ENCODE assay signal across 18 cellular contexts in genomic region chr13:33108620-33109019, GRCh38.
DNase-seq lines count a peak whose midpoint lies in the region; ATAC-seq and TF ChIP-seq lines count a peak whose summit lies in the region.
"Had no signal": no experiment of that assay in that cellular context is flagged by ENCODE, and none has a peak within 500 bp of the region (broad histone marks: within the 10 kb centered on the region; RNA-seq: fewer than 3 reads in every experiment).

No MANE protein-coding gene starts in this region.

- POLR2A ChIA-PET in SK-N-SH (lab: Yijun Ruan, JAX): no interaction called here
- POLR2A ChIA-PET in MCF 10A (lab: Yijun Ruan, JAX): interaction anchor here (1.8 kb wide), 1 partner anchor 10 kb away, joined by 5 read pairs; no protein-coding TSS in a partner anchor

- H3K4me1 ChIP-seq in SK-N-SH (ENCODE audit: control insufficient read depth in 1 of 2, insufficient read depth in 2 of 2, low read depth in 1 of 2, low read length in 1 of 2) (peaks cover 9 to 14% of the 10 kb centered on the region in 2 experiments), sigmoid colon (peaks cover 0 to 84% (median 79%) of the 10 kb centered on the region in 4 donors)

- no peaks in the 10 kb centered on the region for H4K20me1 ChIP-seq in SK-N-SH (ENCODE audit: insufficient read depth)

- no peak overlapping the region for H2AFZ ChIP-seq in SK-N-SH (ENCODE audit: low read depth)
- H2AFZ ChIP-seq: parathyroid adenoma had no signal

- DNase-seq in EL: peak; percentile 75
- DNase-seq in SK-N-SH: no peak
- DNase-seq in fibroblast of mammary gland (ENCODE audit: low read depth): peak; percentile 42
- DNase-seq in sigmoid colon: no peak
- DNase-seq in activated gamma-delta T cell (lab: John Stamatoyannopoulos, UW): no peak
- DNase-seq in MCF 10A (ENCODE audit: unreplicated experiment): no peak
- no peak for DNase-seq in epidermal melanocyte (ENCODE audit: insufficient read length, low spot score)
- DNase-seq: activated CD4-positive, alpha-beta T cell treated with anti-CD3 and anti-CD28 coated beads, Interleukin-2, amount 10 ng/mL, durations not matched to agents 7 days and 5 days; activated T-cell treated with anti-CD3 and anti-CD28 coated beads for 4 hours; caudate nucleus; hypothalamus; KG1; stimulated activated CD4-positive, alpha-beta T cell treated with anti-CD3 and anti-CD28 coated beads, Interleukin-12 subunit alpha, Interleukin-12 subunit beta, amount 100 ng/mL, for 4 hours; T-helper 9 cell had no signal

- TF ChIP-seq EP300 in SK-N-SH (IDR thresholded peaks at IDR 0.05; ENCODE audit: borderline replicate concordance in 1 of 2, low read depth in 1 of 2, low read length in 1 of 2) (no peak), sigmoid colon (IDR thresholded peaks at IDR 0.05) (no peak)

- BruUV-seq in MCF 10A (replicated peaks; lab: Mats Ljungman, UMichigan): no TSS peak

- ATAC-seq in HG03159 (IDR thresholded peaks at IDR 0.05; ENCODE audit: unreplicated experiment): no peak
- ATAC-seq: activated naive CD4-positive, alpha-beta T cell treated with anti-CD3 and anti-CD28 coated beads, Interleukin-2, amount 50 U/mL, for 72 hours had no signal

- WGBS in SK-N-SH (ENCODE audit: low lambda C conversion rate): 97% methylated on average over 5 of the region's 5 CpGs
- WGBS in sigmoid colon, 2 donors: 93 to 95% methylated on average over 5 of the region's 5 CpGs

- TF ChIP-seq CTCF in SK-N-SH (IDR thresholded peaks at IDR 0.05): no peak
- TF ChIP-seq CTCF in fibroblast of mammary gland (conservative IDR thresholded peaks at IDR 0.05; ENCODE audit: control insufficient read depth, insufficient read depth, low read depth, low read length): no peak
- no peak for TF ChIP-seq CTCF in sigmoid colon (IDR thresholded peaks at IDR 0.05)
- TF ChIP-seq CTCF in MCF 10A (IDR thresholded peaks at IDR 0.05; ENCODE audit: unreplicated experiment): no peak

- H3K9me2 ChIP-seq in SK-N-SH: no peaks in the 10 kb centered on the region

- H3K27ac ChIP-seq in SK-N-SH (ENCODE audit: low read depth in 2 of 2, low read length in 1 of 2): peak overlapping the region in 1 of 2 experiments; percentile 39; a peak in 1 of 4 replicates
- H3K27ac ChIP-seq in sigmoid colon: peak overlapping the region; percentile 74 to 83 (median 79)
- H3K27ac ChIP-seq: parathyroid adenoma had no signal

- no peak overlapping the region for H3K9ac ChIP-seq in SK-N-SH
- H3K9ac ChIP-seq: parathyroid adenoma had no signal

- no peaks in the 10 kb centered on the region for H3K27me3 ChIP-seq in SK-N-SH (ENCODE audit: insufficient read depth)
- H3K27me3 ChIP-seq in sigmoid colon: no peaks in the 10 kb centered on the region

- H3K4me3 ChIP-seq in SK-N-SH (ENCODE audit: low read depth in 2 of 2, low read length in 1 of 2) (no peak overlapping the region), fibroblast of mammary gland (ENCODE audit: control insufficient read depth, low read depth, low read length) (no peak overlapping the region), sigmoid colon (no peak overlapping the region)

- no peaks in the 10 kb centered on the region for H3K27me3 Mint-ChIP-seq in MCF 10A (ENCODE audit: insufficient read depth, unreplicated experiment)

- no peaks in the 10 kb centered on the region for H3K9me3 Mint-ChIP-seq in MCF 10A (ENCODE audit: unreplicated experiment)
- H3K9me3 Mint-ChIP-seq: activated CD4-positive, alpha-beta T cell treated with anti-CD3 and anti-CD28 coated beads, Interleukin-2, amount 10 ng/mL, durations not matched to agents 7 days and 5 days; activated naive CD4-positive, alpha-beta T cell treated with anti-CD3 and anti-CD28 coated beads, Interleukin-2, amount 50 U/mL, for 72 hours had no signal

- no peaks in the 10 kb centered on the region for H3K4me1 Mint-ChIP-seq in MCF 10A (ENCODE audit: insufficient read depth, unreplicated experiment)
- H3K4me1 Mint-ChIP-seq: activated CD4-positive, alpha-beta T cell treated with anti-CD3 and anti-CD28 coated beads, Interleukin-2, amount 10 ng/mL, durations not matched to agents 7 days and 5 days had no signal

- no peak for TF ChIP-seq POLR2A in sigmoid colon (IDR thresholded peaks at IDR 0.05)

- H3K9me3 ChIP-seq in SK-N-SH (no peaks in the 10 kb centered on the region), sigmoid colon (no peaks in the 10 kb centered on the region)

- H3K79me2 ChIP-seq in SK-N-SH (ENCODE audit: insufficient read depth): no peaks in the 10 kb centered on the region
- H3K79me2 ChIP-seq: parathyroid adenoma had no signal

- CTCF ChIA-PET in SK-N-SH (lab: Yijun Ruan, JAX) (interaction anchor here (1.2 to 1.3 kb wide), 2 partner anchors 10 to 440 kb away, joined by 3 to 4 read pairs; no protein-coding TSS in a partner anchor), MCF 10A (lab: Yijun Ruan, JAX) (no interaction called here)

- H3K4me2 ChIP-seq in SK-N-SH: no peak overlapping the region

- H3K27ac Mint-ChIP-seq in MCF 10A (ENCODE audit: low read depth, unreplicated experiment): no peak overlapping the region
- H3K27ac Mint-ChIP-seq: activated CD4-positive, alpha-beta T cell treated with anti-CD3 and anti-CD28 coated beads, Interleukin-2, amount 10 ng/mL, durations not matched to agents 7 days and 5 days; activated naive CD4-positive, alpha-beta T cell treated with anti-CD3 and anti-CD28 coated beads, Interleukin-2, amount 50 U/mL, for 72 hours; B cell had no signal

- intact Hi-C loops in sigmoid colon (cut with DNase I) (loop anchor here (5.0 kb wide), 2 partner anchors 61 to 434 kb away; no protein-coding TSS in a partner anchor), MCF 10A (cut with micrococcal nuclease) (no loop called here)

- no peaks in the 10 kb centered on the region for H3F3A ChIP-seq in SK-N-SH (replicated peaks; ENCODE audit: insufficient read depth)

- no peak for TF ChIP-seq RAD21 in SK-N-SH (IDR thresholded peaks at IDR 0.05; ENCODE audit: low read length)

- H3K36me3 Mint-ChIP-seq in MCF 10A (ENCODE audit: insufficient read depth, unreplicated experiment): peaks cover 94% of the 10 kb centered on the region
- H3K36me3 Mint-ChIP-seq: activated naive CD4-positive, alpha-beta T cell treated with anti-CD3 and anti-CD28 coated beads, Interleukin-2, amount 50 U/mL, for 72 hours had no signal

- H3K36me3 ChIP-seq in SK-N-SH (replicated peaks in 1 of 2; ENCODE audit: control insufficient read depth in 1 of 2, insufficient read depth in 2 of 2, low read length in 1 of 2) (peaks cover 33 to 52% of the 10 kb centered on the region in 2 experiments), sigmoid colon (peaks cover 14 to 73% (median 18%) of the 10 kb centered on the region in 4 donors)

- no peak overlapping the region for H3K4me3 Mint-ChIP-seq in MCF 10A (ENCODE audit: unreplicated experiment)
- H3K4me3 Mint-ChIP-seq: activated CD4-positive, alpha-beta T cell treated with anti-CD3 and anti-CD28 coated beads, Interleukin-2, amount 10 ng/mL, durations not matched to agents 7 days and 5 days had no signal

TF ChIP-seq in SK-N-SH, 30 proteins besides CTCF, POLR2A, EP300 and RAD21:
- TF ChIP-seq FOXJ3 (CRISPR knock-in tag; IDR thresholded peaks at IDR 0.05) (no peak), GATA2 (CRISPR knock-in tag; IDR thresholded peaks at IDR 0.05) (no peak), FOSL2 (IDR thresholded peaks at IDR 0.05; ENCODE audit: borderline replicate concordance, low read depth) (peak; percentile 6; the same call in 1 of the 2 replicates)
- TF ChIP-seq, protein P1, sequence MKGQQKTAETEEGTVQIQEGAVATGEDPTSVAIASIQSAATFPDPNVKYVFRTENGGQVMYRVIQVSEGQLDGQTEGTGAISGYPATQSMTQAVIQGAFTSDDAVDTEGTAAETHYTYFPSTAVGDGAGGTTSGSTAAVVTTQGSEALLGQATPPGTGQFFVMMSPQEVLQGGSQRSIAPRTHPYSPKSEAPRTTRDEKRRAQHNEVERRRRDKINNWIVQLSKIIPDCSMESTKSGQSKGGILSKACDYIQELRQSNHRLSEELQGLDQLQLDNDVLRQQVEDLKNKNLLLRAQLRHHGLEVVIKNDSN (IDR thresholded peaks at IDR 0.05; ENCODE audit: borderline replicate concordance, low read depth): no peak

Comparison
In these comparisons a context has a peak if more than half of its experiments do, and no peak if none do; other contexts are left out.
1. DNase-seq: peak in EL (single experiment) and fibroblast of mammary gland (single experiment); none in SK-N-SH (single experiment), sigmoid colon (single experiment), activated gamma-delta T cell (single experiment), MCF 10A (single experiment) and epidermal melanocyte (single experiment).